ENCODE assay signal across 22 cellular contexts in the genomic region with DNA sequence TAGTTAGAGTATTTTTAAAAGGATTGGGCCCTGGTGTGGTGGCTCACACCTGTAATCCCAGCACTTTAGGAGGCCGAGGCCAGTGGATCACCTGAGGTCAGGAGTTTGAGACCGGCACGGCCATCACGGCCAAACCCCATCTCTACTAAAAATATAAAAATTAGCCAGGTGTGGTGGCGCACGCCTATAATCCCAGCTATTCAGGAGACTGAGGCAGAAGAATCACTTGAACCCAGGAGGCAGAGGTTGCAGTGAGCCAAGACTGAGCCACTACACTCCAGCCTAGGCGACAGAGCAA. TPM values are rescaled to one million over a fixed set of nuclear protein-coding genes. Genes with fewer than 3 reads are reported as not detected.
"Had no signal": no experiment of that assay in that cellular context is flagged by ENCODE, and none has a peak within 500 bp of the region (broad histone marks: within the 10 kb centered on the region; RNA-seq: fewer than 3 reads in every experiment).

No MANE protein-coding gene starts in this region.

RNA-seq across cellular contexts. Expression of gene DBX1, which starts 31.8 kb away (rescaled TPM):
- total RNA-seq: kidney; left colon; left lung; liver; lower lobe of right lung; mammary epithelial cell; mucosa of gallbladder; naive thymus-derived CD8-positive, alpha-beta T cell; omental fat pad; ovary; progenitor cell of endocrine pancreas; pulmonary artery endothelial cell; renal cortical epithelial cell; right atrium auricular region; right lobe of liver; smooth muscle cell; temporal lobe; tibial nerve; ureter; uterus had no signal
- polyA plus RNA-seq: immature natural killer cell, liver, mammary epithelial cell, ovary, smooth muscle cell, thymus had no signal
